Comparison of ENCODE assay signal across 1 cellular context in the genomic region with DNA sequence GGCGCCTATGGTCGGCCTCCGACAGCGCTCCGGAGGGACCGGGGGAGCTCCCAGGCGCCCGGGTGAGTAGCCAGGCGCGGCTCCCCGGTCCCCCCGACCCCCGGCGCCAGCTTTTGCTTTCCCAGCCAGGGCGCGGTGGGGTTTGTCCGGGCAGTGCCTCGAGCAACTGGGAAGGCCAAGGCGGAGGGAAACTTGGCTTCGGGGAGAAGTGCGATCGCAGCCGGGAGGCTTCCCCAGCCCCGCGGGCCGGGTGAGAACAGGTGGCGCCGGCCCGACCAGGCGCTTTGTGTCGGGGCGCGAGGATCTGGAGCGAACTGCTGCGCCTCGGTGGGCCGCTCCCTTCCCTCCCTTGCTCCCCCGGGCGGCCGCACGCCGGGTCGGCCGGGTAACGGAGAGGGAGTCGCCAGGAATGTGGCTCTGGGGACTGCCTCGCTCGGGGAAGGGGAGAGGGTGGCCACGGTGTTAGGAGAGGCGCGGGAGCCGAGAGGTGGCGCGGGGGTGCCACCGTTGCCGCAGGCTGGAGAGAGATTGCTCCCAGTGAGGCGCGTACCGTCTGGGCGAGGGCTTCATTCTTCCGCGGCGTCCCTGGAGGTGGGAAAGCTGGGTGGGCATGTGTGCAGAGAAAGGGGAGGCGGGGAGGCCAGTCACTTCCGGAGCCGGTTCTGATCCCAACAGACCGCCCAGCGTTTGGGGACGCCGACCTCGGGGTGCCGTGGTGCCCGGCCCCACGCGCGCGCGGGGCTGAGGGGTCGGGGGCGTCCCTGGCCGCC.
TF ChIP-seq lines count a peak whose summit lies in the region.

No MANE protein-coding gene starts in this region.

TF ChIP-seq in HepG2, 621 proteins besides CTCF, POLR2A, EP300 and RAD21 (continued from another document and continues in another):
- TF ChIP-seq ZNF724P (CRISPR knock-in tag; IDR thresholded peaks at IDR 0.05; ENCODE audit: borderline replicate concordance) (no peak), CHD2 (IDR thresholded peaks at IDR 0.05; ENCODE audit: low read depth, low read length) (no peak), RCOR2 (CRISPR knock-in tag; IDR thresholded peaks at IDR 0.05) (no peak), ARNTL (CRISPR knock-in tag; IDR thresholded peaks at IDR 0.05) (peak; percentile 48; the same call in 1 of the 2 replicates), JUND (CRISPR knock-in tag; IDR thresholded peaks at IDR 0.05) (peak; percentile 53; the same call in 1 of the 2 replicates), TEAD3 (CRISPR knock-in tag; optimal IDR thresholded peaks at IDR 0.05; ENCODE audit: borderline replicate concordance) (peak; percentile 85), ZNF274 (CRISPR knock-in tag; IDR thresholded peaks at IDR 0.05) (0 out of 2 replicates have a peak, but pooled peaks have one; percentile 32), MEF2D (CRISPR knock-in tag; IDR thresholded peaks at IDR 0.05) (no peak), ZNF749 (CRISPR knock-in tag; IDR thresholded peaks at IDR 0.05; ENCODE audit: borderline replicate concordance) (peak; percentile 20; the same call in 1 of the 2 replicates), SALL1 (CRISPR knock-in tag; IDR thresholded peaks at IDR 0.05) (peak; percentile 70), ZNF232 (CRISPR knock-in tag; IDR thresholded peaks at IDR 0.05; ENCODE audit: borderline replicate concordance) (peak; percentile 60; the same call in 1 of the 2 replicates), NKX3-1 (CRISPR knock-in tag; IDR thresholded peaks at IDR 0.05) (peak; percentile 56; the same call in 1 of the 2 replicates), THAP11 (CRISPR knock-in tag; IDR thresholded peaks at IDR 0.05) (peak; percentile 17; the same call in 1 of the 2 replicates), GTF3A (CRISPR knock-in tag; conservative IDR thresholded peaks at IDR 0.05) (no peak), SCMH1 (CRISPR knock-in tag; IDR thresholded peaks at IDR 0.05; ENCODE audit: borderline replicate concordance) (no peak), PHB2 (IDR thresholded peaks at IDR 0.05; ENCODE audit: partially characterized antibody) (no peak), ARNT2 (CRISPR knock-in tag; IDR thresholded peaks at IDR 0.05; ENCODE audit: low read depth) (no peak), AGO2 (optimal IDR thresholded peaks at IDR 0.05; ENCODE audit: low read depth, low read length) (peak; percentile 83), KMT2B (CRISPR knock-in tag; IDR thresholded peaks at IDR 0.05) (peak; percentile 32; the same call in 1 of the 2 replicates), MXD4 (CRISPR knock-in tag; IDR thresholded peaks at IDR 0.05) (0 out of 2 replicates have a peak, but pooled peaks have one; percentile 56), ZNF501 (CRISPR knock-in tag; IDR thresholded peaks at IDR 0.05) (peak; percentile 69), ISL2 (CRISPR knock-in tag; IDR thresholded peaks at IDR 0.05) (0 out of 2 replicates have a peak, but pooled peaks have one; percentile 12), ZNF468 (CRISPR knock-in tag; IDR thresholded peaks at IDR 0.05) (no peak)
- TF ChIP-seq, protein P1, sequence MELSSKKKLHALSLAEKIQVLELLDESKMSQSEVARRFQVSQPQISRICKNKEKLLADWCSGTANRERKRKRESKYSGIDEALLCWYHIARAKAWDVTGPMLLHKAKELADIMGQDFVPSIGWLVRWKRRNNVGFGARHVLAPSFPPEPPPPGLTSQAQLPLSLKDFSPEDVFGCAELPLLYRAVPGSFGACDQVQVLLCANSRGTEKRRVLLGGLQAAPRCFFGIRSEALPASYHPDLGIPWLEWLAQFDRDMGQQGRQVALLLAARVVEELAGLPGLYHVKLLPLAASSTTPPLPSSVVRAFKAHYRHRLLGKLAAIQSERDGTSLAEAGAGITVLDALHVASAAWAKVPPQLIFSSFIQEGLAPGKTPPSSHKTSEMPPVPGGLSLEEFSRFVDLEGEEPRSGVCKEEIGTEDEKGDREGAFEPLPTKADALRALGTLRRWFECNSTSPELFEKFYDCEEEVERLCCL (CRISPR knock-in tag; IDR thresholded peaks at IDR 0.05; ENCODE audit: borderline replicate concordance), result no peak
- TF ChIP-seq, protein P2, sequence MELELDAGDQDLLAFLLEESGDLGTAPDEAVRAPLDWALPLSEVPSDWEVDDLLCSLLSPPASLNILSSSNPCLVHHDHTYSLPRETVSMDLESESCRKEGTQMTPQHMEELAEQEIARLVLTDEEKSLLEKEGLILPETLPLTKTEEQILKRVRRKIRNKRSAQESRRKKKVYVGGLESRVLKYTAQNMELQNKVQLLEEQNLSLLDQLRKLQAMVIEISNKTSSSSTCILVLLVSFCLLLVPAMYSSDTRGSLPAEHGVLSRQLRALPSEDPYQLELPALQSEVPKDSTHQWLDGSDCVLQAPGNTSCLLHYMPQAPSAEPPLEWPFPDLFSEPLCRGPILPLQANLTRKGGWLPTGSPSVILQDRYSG (CRISPR knock-in tag; IDR thresholded peaks at IDR 0.05), result no peak; the same call in 1 of the 2 replicates
- TF ChIP-seq, protein P3, sequence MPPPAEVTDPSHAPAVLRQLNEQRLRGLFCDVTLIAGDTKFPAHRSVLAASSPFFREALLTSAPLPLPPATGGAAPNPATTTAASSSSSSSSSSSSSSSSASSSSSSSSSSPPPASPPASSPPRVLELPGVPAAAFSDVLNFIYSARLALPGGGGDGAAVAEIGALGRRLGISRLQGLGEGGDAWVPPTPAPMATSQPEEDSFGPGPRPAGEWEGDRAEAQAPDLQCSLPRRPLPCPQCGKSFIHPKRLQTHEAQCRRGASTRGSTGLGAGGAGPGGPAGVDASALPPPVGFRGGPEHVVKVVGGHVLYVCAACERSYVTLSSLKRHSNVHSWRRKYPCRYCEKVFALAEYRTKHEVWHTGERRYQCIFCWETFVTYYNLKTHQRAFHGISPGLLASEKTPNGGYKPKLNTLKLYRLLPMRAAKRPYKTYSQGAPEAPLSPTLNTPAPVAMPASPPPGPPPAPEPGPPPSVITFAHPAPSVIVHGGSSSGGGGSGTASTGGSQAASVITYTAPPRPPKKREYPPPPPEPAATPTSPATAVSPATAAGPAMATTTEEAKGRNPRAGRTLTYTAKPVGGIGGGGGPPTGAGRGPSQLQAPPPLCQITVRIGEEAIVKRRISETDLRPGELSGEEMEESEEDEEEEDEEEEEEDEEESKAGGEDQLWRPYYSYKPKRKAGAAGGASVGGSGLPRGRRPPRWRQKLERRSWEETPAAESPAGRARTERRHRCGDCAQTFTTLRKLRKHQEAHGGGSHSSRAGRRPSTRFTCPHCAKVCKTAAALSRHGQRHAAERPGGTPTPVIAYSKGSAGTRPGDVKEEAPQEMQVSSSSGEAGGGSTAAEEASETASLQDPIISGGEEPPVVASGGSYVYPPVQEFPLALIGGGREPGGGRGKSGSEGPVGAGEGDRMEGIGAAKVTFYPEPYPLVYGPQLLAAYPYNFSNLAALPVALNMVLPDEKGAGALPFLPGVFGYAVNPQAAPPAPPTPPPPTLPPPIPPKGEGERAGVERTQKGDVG (CRISPR knock-in tag; IDR thresholded peaks at IDR 0.05; ENCODE audit: borderline replicate concordance), result 0 out of 2 replicates have a peak, but pooled peaks have one; percentile 1
- TF ChIP-seq, protein P4, sequence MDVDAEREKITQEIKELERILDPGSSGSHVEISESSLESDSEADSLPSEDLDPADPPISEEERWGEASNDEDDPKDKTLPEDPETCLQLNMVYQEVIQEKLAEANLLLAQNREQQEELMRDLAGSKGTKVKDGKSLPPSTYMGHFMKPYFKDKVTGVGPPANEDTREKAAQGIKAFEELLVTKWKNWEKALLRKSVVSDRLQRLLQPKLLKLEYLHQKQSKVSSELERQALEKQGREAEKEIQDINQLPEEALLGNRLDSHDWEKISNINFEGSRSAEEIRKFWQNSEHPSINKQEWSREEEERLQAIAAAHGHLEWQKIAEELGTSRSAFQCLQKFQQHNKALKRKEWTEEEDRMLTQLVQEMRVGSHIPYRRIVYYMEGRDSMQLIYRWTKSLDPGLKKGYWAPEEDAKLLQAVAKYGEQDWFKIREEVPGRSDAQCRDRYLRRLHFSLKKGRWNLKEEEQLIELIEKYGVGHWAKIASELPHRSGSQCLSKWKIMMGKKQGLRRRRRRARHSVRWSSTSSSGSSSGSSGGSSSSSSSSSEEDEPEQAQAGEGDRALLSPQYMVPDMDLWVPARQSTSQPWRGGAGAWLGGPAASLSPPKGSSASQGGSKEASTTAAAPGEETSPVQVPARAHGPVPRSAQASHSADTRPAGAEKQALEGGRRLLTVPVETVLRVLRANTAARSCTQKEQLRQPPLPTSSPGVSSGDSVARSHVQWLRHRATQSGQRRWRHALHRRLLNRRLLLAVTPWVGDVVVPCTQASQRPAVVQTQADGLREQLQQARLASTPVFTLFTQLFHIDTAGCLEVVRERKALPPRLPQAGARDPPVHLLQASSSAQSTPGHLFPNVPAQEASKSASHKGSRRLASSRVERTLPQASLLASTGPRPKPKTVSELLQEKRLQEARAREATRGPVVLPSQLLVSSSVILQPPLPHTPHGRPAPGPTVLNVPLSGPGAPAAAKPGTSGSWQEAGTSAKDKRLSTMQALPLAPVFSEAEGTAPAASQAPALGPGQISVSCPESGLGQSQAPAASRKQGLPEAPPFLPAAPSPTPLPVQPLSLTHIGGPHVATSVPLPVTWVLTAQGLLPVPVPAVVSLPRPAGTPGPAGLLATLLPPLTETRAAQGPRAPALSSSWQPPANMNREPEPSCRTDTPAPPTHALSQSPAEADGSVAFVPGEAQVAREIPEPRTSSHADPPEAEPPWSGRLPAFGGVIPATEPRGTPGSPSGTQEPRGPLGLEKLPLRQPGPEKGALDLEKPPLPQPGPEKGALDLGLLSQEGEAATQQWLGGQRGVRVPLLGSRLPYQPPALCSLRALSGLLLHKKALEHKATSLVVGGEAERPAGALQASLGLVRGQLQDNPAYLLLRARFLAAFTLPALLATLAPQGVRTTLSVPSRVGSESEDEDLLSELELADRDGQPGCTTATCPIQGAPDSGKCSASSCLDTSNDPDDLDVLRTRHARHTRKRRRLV (CRISPR knock-in tag; IDR thresholded peaks at IDR 0.05), result peak; percentile 55; the same call in 1 of the 2 replicates
- TF ChIP-seq, protein P5, sequence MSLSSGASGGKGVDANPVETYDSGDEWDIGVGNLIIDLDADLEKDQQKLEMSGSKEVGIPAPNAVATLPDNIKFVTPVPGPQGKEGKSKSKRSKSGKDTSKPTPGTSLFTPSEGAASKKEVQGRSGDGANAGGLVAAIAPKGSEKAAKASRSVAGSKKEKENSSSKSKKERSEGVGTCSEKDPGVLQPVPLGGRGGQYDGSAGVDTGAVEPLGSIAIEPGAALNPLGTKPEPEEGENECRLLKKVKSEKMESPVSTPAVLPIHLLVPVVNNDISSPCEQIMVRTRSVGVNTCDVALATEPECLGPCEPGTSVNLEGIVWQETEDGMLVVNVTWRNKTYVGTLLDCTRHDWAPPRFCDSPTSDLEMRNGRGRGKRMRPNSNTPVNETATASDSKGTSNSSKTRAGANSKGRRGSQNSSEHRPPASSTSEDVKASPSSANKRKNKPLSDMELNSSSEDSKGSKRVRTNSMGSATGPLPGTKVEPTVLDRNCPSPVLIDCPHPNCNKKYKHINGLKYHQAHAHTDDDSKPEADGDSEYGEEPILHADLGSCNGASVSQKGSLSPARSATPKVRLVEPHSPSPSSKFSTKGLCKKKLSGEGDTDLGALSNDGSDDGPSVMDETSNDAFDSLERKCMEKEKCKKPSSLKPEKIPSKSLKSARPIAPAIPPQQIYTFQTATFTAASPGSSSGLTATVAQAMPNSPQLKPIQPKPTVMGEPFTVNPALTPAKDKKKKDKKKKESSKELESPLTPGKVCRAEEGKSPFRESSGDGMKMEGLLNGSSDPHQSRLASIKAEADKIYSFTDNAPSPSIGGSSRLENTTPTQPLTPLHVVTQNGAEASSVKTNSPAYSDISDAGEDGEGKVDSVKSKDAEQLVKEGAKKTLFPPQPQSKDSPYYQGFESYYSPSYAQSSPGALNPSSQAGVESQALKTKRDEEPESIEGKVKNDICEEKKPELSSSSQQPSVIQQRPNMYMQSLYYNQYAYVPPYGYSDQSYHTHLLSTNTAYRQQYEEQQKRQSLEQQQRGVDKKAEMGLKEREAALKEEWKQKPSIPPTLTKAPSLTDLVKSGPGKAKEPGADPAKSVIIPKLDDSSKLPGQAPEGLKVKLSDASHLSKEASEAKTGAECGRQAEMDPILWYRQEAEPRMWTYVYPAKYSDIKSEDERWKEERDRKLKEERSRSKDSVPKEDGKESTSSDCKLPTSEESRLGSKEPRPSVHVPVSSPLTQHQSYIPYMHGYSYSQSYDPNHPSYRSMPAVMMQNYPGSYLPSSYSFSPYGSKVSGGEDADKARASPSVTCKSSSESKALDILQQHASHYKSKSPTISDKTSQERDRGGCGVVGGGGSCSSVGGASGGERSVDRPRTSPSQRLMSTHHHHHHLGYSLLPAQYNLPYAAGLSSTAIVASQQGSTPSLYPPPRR (CRISPR knock-in tag; IDR thresholded peaks at IDR 0.05; ENCODE audit: borderline replicate concordance), result peak; percentile 35; the same call in 1 of the 2 replicates
- TF ChIP-seq, protein P6, sequence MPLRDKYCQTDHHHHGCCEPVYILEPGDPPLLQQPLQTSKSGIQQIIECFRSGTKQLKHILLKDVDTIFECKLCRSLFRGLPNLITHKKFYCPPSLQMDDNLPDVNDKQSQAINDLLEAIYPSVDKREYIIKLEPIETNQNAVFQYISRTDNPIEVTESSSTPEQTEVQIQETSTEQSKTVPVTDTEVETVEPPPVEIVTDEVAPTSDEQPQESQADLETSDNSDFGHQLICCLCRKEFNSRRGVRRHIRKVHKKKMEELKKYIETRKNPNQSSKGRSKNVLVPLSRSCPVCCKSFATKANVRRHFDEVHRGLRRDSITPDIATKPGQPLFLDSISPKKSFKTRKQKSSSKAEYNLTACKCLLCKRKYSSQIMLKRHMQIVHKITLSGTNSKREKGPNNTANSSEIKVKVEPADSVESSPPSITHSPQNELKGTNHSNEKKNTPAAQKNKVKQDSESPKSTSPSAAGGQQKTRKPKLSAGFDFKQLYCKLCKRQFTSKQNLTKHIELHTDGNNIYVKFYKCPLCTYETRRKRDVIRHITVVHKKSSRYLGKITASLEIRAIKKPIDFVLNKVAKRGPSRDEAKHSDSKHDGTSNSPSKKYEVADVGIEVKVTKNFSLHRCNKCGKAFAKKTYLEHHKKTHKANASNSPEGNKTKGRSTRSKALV (CRISPR knock-in tag; IDR thresholded peaks at IDR 0.05), result peak; percentile 90
- TF ChIP-seq, protein P7, sequence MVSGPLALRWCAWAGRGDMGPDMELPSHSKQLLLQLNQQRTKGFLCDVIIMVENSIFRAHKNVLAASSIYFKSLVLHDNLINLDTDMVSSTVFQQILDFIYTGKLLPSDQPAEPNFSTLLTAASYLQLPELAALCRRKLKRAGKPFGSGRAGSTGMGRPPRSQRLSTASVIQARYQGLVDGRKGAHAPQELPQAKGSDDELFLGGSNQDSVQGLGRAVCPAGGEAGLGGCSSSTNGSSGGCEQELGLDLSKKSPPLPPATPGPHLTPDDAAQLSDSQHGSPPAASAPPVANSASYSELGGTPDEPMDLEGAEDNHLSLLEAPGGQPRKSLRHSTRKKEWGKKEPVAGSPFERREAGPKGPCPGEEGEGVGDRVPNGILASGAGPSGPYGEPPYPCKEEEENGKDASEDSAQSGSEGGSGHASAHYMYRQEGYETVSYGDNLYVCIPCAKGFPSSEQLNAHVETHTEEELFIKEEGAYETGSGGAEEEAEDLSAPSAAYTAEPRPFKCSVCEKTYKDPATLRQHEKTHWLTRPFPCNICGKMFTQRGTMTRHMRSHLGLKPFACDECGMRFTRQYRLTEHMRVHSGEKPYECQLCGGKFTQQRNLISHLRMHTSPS (CRISPR knock-in tag; IDR thresholded peaks at IDR 0.05; ENCODE audit: low read depth), result peak; percentile 47; the same call in 1 of the 2 replicates
